Comparison of ENCODE assay signal across 23 cellular contexts in genomic region chr4:81353861-81354260, GRCh38.
DNase-seq lines count a peak whose midpoint lies in the region; ATAC-seq, FAIRE-seq and TF ChIP-seq lines count a peak whose summit lies in the region.
"Had no signal": no experiment of that assay in that cellular context is flagged by ENCODE, and none has a peak within 500 bp of the region (broad histone marks: within the 10 kb centered on the region; RNA-seq: fewer than 3 reads in every experiment).

No MANE protein-coding gene starts in this region.

- CTCF ChIA-PET in HEK293T (lab: Yijun Ruan, JAX), result interaction anchor here (1.2 kb wide), 1 partner anchor 284 kb away, joined by 4 read pairs; no protein-coding TSS in a partner anchor

- WGBS in adrenal gland, 4 donors, result 31 to 54% (median 46%) methylated on average over 1 of the region's 1 CpG

- DNase-seq in D721Med (ENCODE audit: insufficient read length, low spot score) (no peak), NCI-H524 treated with DMSO at 0.1 percent for 48 hours (lab: John Stamatoyannopoulos, UW) (peak; percentile 60), choroid plexus epithelial cell (ENCODE audit: low read depth) (peak; percentile 16), iris pigment epithelial cell (ENCODE audit: low read depth) (peak; percentile 38), adrenal gland (no peak), HEK293T (ENCODE audit: extremely low spot score) (no peak), NCI-H345 (lab: John Stamatoyannopoulos, UW) (no peak)
- DNase-seq: AML-193; CD4-positive, CD25-positive, alpha-beta regulatory T cell; DMS79 treated with DMSO at 0.1 percent for 48 hours; KG1; MM.1S; NCI-H1105 treated with DMSO at 0.1 percent for 48 hours; NCI-H1930; NCI-H526; NK-92 treated with Interleukin-12 subunit alpha and Interleukin-12 subunit beta, amount 100 ng/mL, for 24 hours; OCI-M1 had no signal

- H3K27ac ChIP-seq in adrenal gland, result no peak overlapping the region
- H3K27ac ChIP-seq: A549, SJSA1 had no signal

- POLR2A ChIA-PET in HEK293T (lab: Yijun Ruan, JAX), result no interaction called here

- no peak for TF ChIP-seq POLR2A in adrenal gland (IDR thresholded peaks at IDR 0.05)

- H3K4me3 ChIP-seq in choroid plexus epithelial cell (ENCODE audit: low read depth, low read length) (no peak overlapping the region), adrenal gland (no peak overlapping the region)
- H3K4me3 ChIP-seq: A549, SJSA1 had no signal

- FAIRE-seq in D721Med (lab: Jason Lieb, UNC), result peak; percentile 98
- FAIRE-seq: A549, G401.6, GM12891 had no signal

- no peaks in the 10 kb centered on the region for H3K4me1 ChIP-seq in adrenal gland (replicated peaks in 1 of 2)
- H3K4me1 ChIP-seq: A549, SJSA1 had no signal

- H3K27me3 ChIP-seq in adrenal gland, result no peaks in the 10 kb centered on the region
- H3K27me3 ChIP-seq: SJSA1 had no signal

- TF ChIP-seq CTCF in D721Med (IDR thresholded peaks at IDR 0.05; ENCODE audit: insufficient read depth, missing control alignments) (no peak), choroid plexus epithelial cell (conservative IDR thresholded peaks at IDR 0.05; ENCODE audit: low read depth, low read length) (no peak), adrenal gland (IDR thresholded peaks at IDR 0.05) (no peak)

- H3K36me3 ChIP-seq in adrenal gland (replicated peaks in 1 of 2), result no peaks in the 10 kb centered on the region
- H3K36me3 ChIP-seq: SJSA1 had no signal

- ATAC-seq in HG02970 (IDR thresholded peaks at IDR 0.05; ENCODE audit: low FRiP score, unreplicated experiment), result no peak
- ATAC-seq: A549, HCT116 had no signal

- no peaks in the 10 kb centered on the region for H3K9me3 ChIP-seq in adrenal gland (replicated peaks in 1 of 3)
- H3K9me3 ChIP-seq: A549, SJSA1 had no signal

- intact Hi-C loops in adrenal gland (cut with DNase I), result loop anchor here in 1 of 2 donors (10.0 kb wide), 1 partner anchor 279 kb away; no protein-coding TSS in a partner anchor

TF ChIP-seq in HEK293T, 16 proteins besides CTCF, POLR2A, EP300 and RAD21:
- no peak for TF ChIP-seq SUZ12 (IDR thresholded peaks at IDR 0.05)
- TF ChIP-seq CTBP1 (IDR thresholded peaks at IDR 0.05; ENCODE audit: borderline replicate concordance), result no peak
- no peak for TF ChIP-seq FOXK2 (IDR thresholded peaks at IDR 0.05)

Comparison
In these comparisons a context has a peak if more than half of its experiments do, and no peak if none do; other contexts are left out.
1. DNase-seq: peak in NCI-H524 treated with DMSO at 0.1 percent for 48 hours (single experiment), choroid plexus epithelial cell (single experiment) and iris pigment epithelial cell (single experiment); none in D721Med (single experiment), adrenal gland (0 of 7), HEK293T (single experiment) and NCI-H345 (single experiment).